Comparison of ENCODE assay signal across 18 cellular contexts in genomic region chr4:79288185-79288584, GRCh38. TPM values are rescaled to one million over a fixed set of nuclear protein-coding genes. Genes with fewer than 3 reads are reported as not detected.
DNase-seq lines count a peak whose midpoint lies in the region; ATAC-seq, FAIRE-seq and TF ChIP-seq lines count a peak whose summit lies in the region.
"Had no signal": no experiment of that assay in that cellular context is flagged by ENCODE, and none has a peak within 500 bp of the region (broad histone marks: within the 10 kb centered on the region; RNA-seq: fewer than 3 reads in every experiment).

No MANE protein-coding gene starts in this region.

- FAIRE-seq in HepG2 (lab: Jason Lieb, UNC) (no peak), islet of Langerhans (lab: Jason Lieb, UNC) (peak; percentile 75)
- FAIRE-seq: A204.1, GM12891 had no signal

- DNase-seq in HepG2 (ENCODE audit: low spot score) (no peak), right lobe of liver (no peak), NCI-H446 treated with DMSO at 0.1 percent for 48 hours (lab: John Stamatoyannopoulos, UW) (peak; percentile 64), NCI-H1105 treated with DMSO at 0.1 percent for 48 hours (lab: John Stamatoyannopoulos, UW) (no peak)
- no peak for DNase-seq in activated T-cell treated with anti-CD3 and anti-CD28 coated beads, Interleukin-2, amount 50 U/mL, for 1 hour
- DNase-seq in stimulated activated CD4-positive, alpha-beta T cell treated with anti-CD3 and anti-CD28 coated beads, Interleukin-12 subunit alpha, Interleukin-12 subunit beta, amount 100 ng/mL, for 4 hours = no peak
- DNase-seq: BE2C; CD4-positive, alpha-beta memory T cell; DMS79 treated with DMSO at 0.1 percent for 48 hours; EL; GOT3; H9 had no signal

- POLR2A ChIA-PET in HepG2 (lab: Yijun Ruan, JAX) = no interaction called here

- H3K4me1 ChIP-seq in HepG2 (ENCODE audit: insufficient read depth, low read length) (no peaks in the 10 kb centered on the region), right lobe of liver (no peaks in the 10 kb centered on the region)
- H3K4me1 ChIP-seq: BE2C had no signal

- in situ Hi-C loops in HepG2 (cut with HindIII; ENCODE audit: extremely low pct_ligation_motif_present, low pct_unique_long_range_greater_than_20kb) = no loop called here

- H3K9ac ChIP-seq in HepG2 (ENCODE audit: insufficient read depth, low read depth, low read length) = no peak overlapping the region

- H2AFZ ChIP-seq in HepG2 (ENCODE audit: low read length) = no peak overlapping the region

- ATAC-seq in HepG2 (no peak), right lobe of liver (no peak)

- no peak for TF ChIP-seq RAD21 in HepG2 (CRISPR knock-in tag; IDR thresholded peaks at IDR 0.05)

- H3K4me2 ChIP-seq in HepG2 (ENCODE audit: low read depth, low read length) = no peak overlapping the region

- no peaks in the 10 kb centered on the region for H3K9me3 ChIP-seq in HepG2 (ENCODE audit: low read length)
- H3K9me3 ChIP-seq in right lobe of liver = no peaks in the 10 kb centered on the region
- H3K9me3 ChIP-seq: BE2C had no signal

- TF ChIP-seq EP300 in HepG2 (IDR thresholded peaks at IDR 0.05; ENCODE audit: low read depth in 2 of 2, low read length in 2 of 2) = no peak
- TF ChIP-seq EP300 in HepG2 (CRISPR knock-in tag; IDR thresholded peaks at IDR 0.05; ENCODE audit: borderline replicate concordance) = no peak

- H4K20me1 ChIP-seq in HepG2 (ENCODE audit: insufficient read depth, low read length) = no peaks in the 10 kb centered on the region

- no peak for TF ChIP-seq POLR2A in HepG2 (IDR thresholded peaks at IDR 0.05; ENCODE audit: insufficient read depth in 1 of 2, low read depth in 2 of 2, low read length in 2 of 2)
- TF ChIP-seq POLR2A in right lobe of liver (IDR thresholded peaks at IDR 0.05) = no peak

- WGBS in HepG2 (ENCODE audit: low lambda C conversion rate) = 3% methylated on average over 1 of the region's 1 CpG
- 60% methylated on average over 1 of the region's 1 CpG for WGBS in right lobe of liver (ENCODE audit: insufficient coverage, low coverage, low lambda C conversion rate, missing lambda C conversion rate)

- H3K27me3 ChIP-seq in HepG2 (ENCODE audit: control insufficient read depth in 1 of 2, insufficient read depth in 2 of 2, low read length in 2 of 2) = no peaks in the 10 kb centered on the region
- no peaks in the 10 kb centered on the region for H3K27me3 ChIP-seq in right lobe of liver
- H3K27me3 ChIP-seq: BE2C had no signal

- H3K27ac ChIP-seq in HepG2 (ENCODE audit: extremely low read length, insufficient read depth, low read length) (no peak overlapping the region), right lobe of liver (no peak overlapping the region)
- H3K27ac ChIP-seq: C4-2B had no signal

- CTCF ChIA-PET in HepG2 (lab: Yijun Ruan, JAX; ENCODE audit: low intra/inter-chr PET ratio, low total read pairs) = no interaction called here

- H3K4me3 ChIP-seq in HepG2 (replicated peaks in 1 of 3; ENCODE audit: insufficient read depth in 1 of 3, low read depth in 2 of 3, low read length in 3 of 3) (no peak overlapping the region), right lobe of liver (no peak overlapping the region)

- intact Hi-C loops in HepG2 (cut with micrococcal nuclease; ENCODE audit: unreplicated experiment) = no loop called here
- intact Hi-C loops in right lobe of liver (cut with DNase I) = no loop called here

- no peak for TF ChIP-seq CTCF in HepG2 (CRISPR knock-in tag; IDR thresholded peaks at IDR 0.05)
- TF ChIP-seq CTCF in right lobe of liver (IDR thresholded peaks at IDR 0.05) = no peak

- BruUV-seq in HepG2 (replicated peaks; lab: Mats Ljungman, UMichigan) = no TSS peak

- H3K79me2 ChIP-seq in HepG2 (ENCODE audit: insufficient read depth, low read length) = no peaks in the 10 kb centered on the region

- H3K36me3 ChIP-seq in HepG2 (replicated peaks in 1 of 2; ENCODE audit: control insufficient read depth in 1 of 2, insufficient read depth in 2 of 2, low read length in 2 of 2) (no peaks in the 10 kb centered on the region), right lobe of liver (no peaks in the 10 kb centered on the region)
- H3K36me3 ChIP-seq: BE2C had no signal

TF ChIP-seq in HepG2, 621 proteins besides CTCF, POLR2A, EP300 and RAD21:
- TF ChIP-seq, protein P1, sequence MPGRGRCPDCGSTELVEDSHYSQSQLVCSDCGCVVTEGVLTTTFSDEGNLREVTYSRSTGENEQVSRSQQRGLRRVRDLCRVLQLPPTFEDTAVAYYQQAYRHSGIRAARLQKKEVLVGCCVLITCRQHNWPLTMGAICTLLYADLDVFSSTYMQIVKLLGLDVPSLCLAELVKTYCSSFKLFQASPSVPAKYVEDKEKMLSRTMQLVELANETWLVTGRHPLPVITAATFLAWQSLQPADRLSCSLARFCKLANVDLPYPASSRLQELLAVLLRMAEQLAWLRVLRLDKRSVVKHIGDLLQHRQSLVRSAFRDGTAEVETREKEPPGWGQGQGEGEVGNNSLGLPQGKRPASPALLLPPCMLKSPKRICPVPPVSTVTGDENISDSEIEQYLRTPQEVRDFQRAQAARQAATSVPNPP (CRISPR knock-in tag; IDR thresholded peaks at IDR 0.05) = no peak
- TF ChIP-seq MAFF (IDR thresholded peaks at IDR 0.05; ENCODE audit: low read depth, low read length) (peak; percentile 88), MAFK (conservative IDR thresholded peaks at IDR 0.05 in 1 of 2, IDR thresholded peaks at IDR 0.05 in 1 of 2; ENCODE audit: low read length in 2 of 2) (peak; percentile 76 to 90), U2AF1 (optimal IDR thresholded peaks at IDR 0.05; ENCODE audit: low read depth, low read length) (no peak), ZNF652 (CRISPR knock-in tag; IDR thresholded peaks at IDR 0.05; ENCODE audit: borderline replicate concordance, low read depth) (no peak), ZNF784 (CRISPR knock-in tag; IDR thresholded peaks at IDR 0.05; ENCODE audit: borderline replicate concordance) (no peak), JARID2 (CRISPR knock-in tag; IDR thresholded peaks at IDR 0.05; ENCODE audit: insufficient replicate concordance) (no peak)

RNA-seq across cellular contexts. Expression of gene NAA11, which starts 37.7 kb away (rescaled TPM):
- total RNA-seq in HepG2 (2016; rRNA removed; fragmentation: Illumina TruSeq; extraction: Trizol) (not detected in 2 replicates), right lobe of liver (not detected)
- not detected in 2 replicates for total RNA-seq in HepG2 (2016; cell fraction: cytosol; rRNA removed; fragmentation: Illumina TruSeq; extraction: Trizol; ENCODE audit: low read depth)
- total RNA-seq in HepG2 (2016; cell fraction: insoluble cytoplasmic fraction; rRNA removed; fragmentation: Illumina TruSeq; extraction: Trizol) = not detected in 2 replicates
- not detected in 2 replicates for total RNA-seq in HepG2 (2016; cell fraction: membrane; rRNA removed; fragmentation: Illumina TruSeq; extraction: Trizol)
- not detected in 2 replicates for total RNA-seq in HepG2 (2016; cell fraction: nucleus; rRNA removed; fragmentation: Illumina TruSeq; extraction: Trizol)
- not detected in 2 replicates for polyA plus RNA-seq in HepG2 (2011; rRNA removed)
- not detected in 2 replicates for polyA plus RNA-seq in HepG2 (2011; cell fraction: cytosol; rRNA removed)
- not detected in 2 replicates for polyA plus RNA-seq in HepG2 (2011; cell fraction: nucleus; rRNA removed)
- polyA plus RNA-seq in HepG2 (2012) = not detected in 2 replicates
- not detected in 2 replicates for polyA plus RNA-seq in HepG2 (2016; cell fraction: cytosol; fragmentation: Illumina TruSeq; extraction: Trizol; ENCODE audit: low read depth)
- polyA plus RNA-seq in HepG2 (2016; cell fraction: insoluble cytoplasmic fraction; fragmentation: Illumina TruSeq; extraction: Trizol; ENCODE audit: low read depth) = not detected in 2 replicates
- polyA plus RNA-seq in HepG2 (2016; cell fraction: membrane; fragmentation: Illumina TruSeq; extraction: Trizol; ENCODE audit: low read depth) = not detected in 2 replicates
- not detected in 2 replicates for polyA plus RNA-seq in HepG2 (2016; cell fraction: nucleus; fragmentation: Illumina TruSeq; extraction: Trizol; ENCODE audit: insufficient read depth, low read depth)
- polyA minus RNA-seq in HepG2 (2011; rRNA and poly(A)+ RNA removed; ENCODE audit: low replicate concordance) = 0.06 and 0.16 TPM in 2 replicates
- not detected in 2 replicates for polyA minus RNA-seq in HepG2 (2011; cell fraction: cytosol; rRNA and poly(A)+ RNA removed)
- not detected in 2 replicates for polyA minus RNA-seq in HepG2 (2011; cell fraction: nucleus; rRNA and poly(A)+ RNA removed)
- total RNA-seq: CD4-positive, alpha-beta memory T cell; H9; HT-29 had no signal
- polyA plus RNA-seq: AG04450; CD4-positive, alpha-beta memory T cell had no signal
